23 cellular contexts compared by ENCODE assay signal in the genomic region with DNA sequence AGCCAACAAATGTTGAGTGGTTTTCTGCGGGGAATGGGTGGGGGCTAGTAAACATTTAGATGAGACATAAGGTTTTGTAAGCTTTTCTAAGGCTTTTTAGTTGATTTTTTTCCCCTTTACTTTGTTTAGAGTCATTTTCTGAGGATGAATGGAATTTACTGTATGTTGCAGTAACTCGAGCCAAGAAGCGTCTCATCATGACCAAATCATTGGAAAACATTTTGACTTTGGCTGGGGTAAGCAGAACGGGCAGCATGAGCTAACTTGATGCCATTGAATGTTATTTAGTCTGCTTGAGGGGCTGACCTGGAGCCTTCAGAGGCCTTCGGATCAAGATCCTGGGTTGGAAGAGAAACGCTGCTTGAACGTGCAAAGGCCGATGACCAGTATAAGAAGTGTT. TPM values are rescaled to one million over a fixed set of nuclear protein-coding genes. Genes with fewer than 3 reads are reported as not detected.
A peak's percentile ranks its signal among the peaks of the same experiment; 100 is the strongest.
DNase-seq lines count a peak whose midpoint lies in the region; ATAC-seq, FAIRE-seq and TF ChIP-seq lines count a peak whose summit lies in the region.
"Had no signal": no experiment of that assay in that cellular context is flagged by ENCODE, and none has a peak within 500 bp of the region (broad histone marks: within the 10 kb centered on the region; RNA-seq: fewer than 3 reads in every experiment).

No MANE protein-coding gene starts in this region.

- TF ChIP-seq CTCF in AG10803 (conservative IDR thresholded peaks at IDR 0.05; ENCODE audit: low read length) (no peak), IMR-90 (conservative IDR thresholded peaks at IDR 0.05; ENCODE audit: low read depth, low read length) (no peak), endothelial cell (IDR thresholded peaks at IDR 0.05; ENCODE audit: unreplicated experiment) (no peak)

- H3K18ac ChIP-seq in IMR-90 (ENCODE audit: low read depth, low read length), result peak overlapping the region; percentile 3; the same call in 1 of the 2 replicates

- H3K27ac Mint-ChIP-seq in endothelial cell (ENCODE audit: unreplicated experiment) (no peak overlapping the region), T-helper 17 cell (no peak overlapping the region)
- H3K27ac Mint-ChIP-seq: activated CD8-positive, alpha-beta memory T cell treated with anti-CD3 and anti-CD28 coated beads, Interleukin-2, amount 10 ng/mL, durations not matched to agents 7 days and 5 days; endodermal cell; GM23338 had no signal

- no peak overlapping the region for H2BK15ac ChIP-seq in IMR-90 (ENCODE audit: low read depth, low read length)

- ATAC-seq in IMR-90 (ENCODE audit: low read depth), result peak; percentile 91
- no peak for ATAC-seq in T-helper 17 cell
- ATAC-seq: activated CD8-positive, alpha-beta memory T cell treated with anti-CD3 and anti-CD28 coated beads, Interleukin-2, amount 10 ng/mL, durations not matched to agents 7 days and 5 days; GM23338 had no signal

- H4K20me1 ChIP-seq in IMR-90 (ENCODE audit: insufficient read depth, low read length), result peaks cover 5% of the 10 kb centered on the region

- no peaks in the 10 kb centered on the region for H3K9me3 Mint-ChIP-seq in endothelial cell (ENCODE audit: unreplicated experiment)
- H3K9me3 Mint-ChIP-seq: endodermal cell, GM23338, naive B cell had no signal

- in situ Hi-C loops in IMR-90 (cut with MboI; ENCODE audit: low sequenced_read_pairs), result no loop called here

- DNase-seq in AG10803 (ENCODE audit: low read depth), result peak; percentile 90
- peak; percentile 92 for DNase-seq in IMR-90
- no peak for DNase-seq in endothelial cell (ENCODE audit: low spot score)
- DNase-seq in non-pigmented ciliary epithelial cell (ENCODE audit: low read depth), result peak; percentile 30
- no peak for DNase-seq in GM19239 (ENCODE audit: insufficient read length, low spot score)
- no peak for DNase-seq in NOMO-1 treated with DMSO at 0.1 percent for 48 hours (lab: John Stamatoyannopoulos, UW; ENCODE audit: unreplicated experiment)
- no peak for DNase-seq in T-helper 17 cell
- DNase-seq in NCI-H524 treated with DMSO at 0.1 percent for 48 hours (lab: John Stamatoyannopoulos, UW), result no peak
- DNase-seq: activated CD4-positive, alpha-beta T cell treated with anti-CD3 and anti-CD28 coated beads for 4 hours; activated CD8-positive, alpha-beta memory T cell treated with anti-CD3 and anti-CD28 coated beads, Interleukin-2, amount 10 ng/mL, durations not matched to agents 7 days and 5 days; activated effector memory CD4-positive, alpha-beta T cell treated with Interleukin-2 at 50 U/mL for 16 hours; adrenal gland; endodermal cell; mammary epithelial cell; naive B cell; NCI-H1092; NCI-H2029 treated with DMSO at 0.1 percent for 48 hours; small intestine; stimulated activated CD4-positive, alpha-beta T cell treated with anti-CD3 and anti-CD28 coated beads, Interleukin-4, amount 100 ng/mL, for 24 hours; SW 1271 had no signal

- H3K27me3 ChIP-seq in IMR-90 (ENCODE audit: control insufficient read depth, insufficient read depth, low read length), result no peaks in the 10 kb centered on the region
- H3K27me3 ChIP-seq: adrenal gland had no signal

- POLR2A ChIA-PET in IMR-90 (lab: Charles Lee; ENCODE audit: unreplicated experiment), result no interaction called here

- peak overlapping the region; percentile 57 for H3K4me3 Mint-ChIP-seq in endothelial cell (ENCODE audit: unreplicated experiment)
- no peak overlapping the region for H3K4me3 Mint-ChIP-seq in T-helper 17 cell
- H3K4me3 Mint-ChIP-seq: activated CD8-positive, alpha-beta memory T cell treated with anti-CD3 and anti-CD28 coated beads, Interleukin-2, amount 10 ng/mL, durations not matched to agents 7 days and 5 days; endodermal cell; GM23338; naive B cell had no signal

- peak overlapping the region; percentile 14; the same call in 1 of the 2 replicates for H2BK120ac ChIP-seq in IMR-90 (ENCODE audit: low read depth, low read length)

- no peak overlapping the region for H4K5ac ChIP-seq in IMR-90 (ENCODE audit: low read depth, low read length)

- H3K4me1 ChIP-seq in IMR-90 (ENCODE audit: control insufficient read depth, insufficient read depth, low read length), result peaks cover 14% of the 10 kb centered on the region

- H3K36me3 Mint-ChIP-seq in endothelial cell (ENCODE audit: low read depth, unreplicated experiment) (peaks cover 35% of the 10 kb centered on the region), T-helper 17 cell (ENCODE audit: low read depth) (peaks cover 7% of the 10 kb centered on the region)

- intact Hi-C loops in IMR-90 (cut with micrococcal nuclease), result loop anchor here (1.0 to 5.0 kb wide), 3 partner anchors 8 to 49 kb away; partner anchors contain the start of genes FBH1 and IL15RA

- peaks cover 64% of the 10 kb centered on the region for H3K36me3 ChIP-seq in IMR-90 (ENCODE audit: control insufficient read depth, insufficient read depth, low read length)

- no peak overlapping the region for H3K14ac ChIP-seq in IMR-90 (replicated peaks; ENCODE audit: low read depth, low read length)

- H4K8ac ChIP-seq in IMR-90 (ENCODE audit: low read depth in 2 of 2, low read length in 2 of 2), result no peak overlapping the region; a peak in 1 of 4 replicates

- H3K27ac ChIP-seq in IMR-90 (ENCODE audit: insufficient read depth, low read length), result peak overlapping the region; percentile 18; the same call in 1 of the 2 replicates
- H3K27ac ChIP-seq: adrenal gland, RWPE1 had no signal

- no peak overlapping the region for H2AFZ ChIP-seq in IMR-90 (replicated peaks; ENCODE audit: low read length, poor library complexity)
- H2AFZ ChIP-seq: GM23338 had no signal

- no peak for FAIRE-seq in GM19239 (lab: Jason Lieb, UNC)
- FAIRE-seq: frontal cortex, small intestine had no signal

- H3K9me3 ChIP-seq in IMR-90 (ENCODE audit: control insufficient read depth, insufficient read depth, low read length), result no peaks in the 10 kb centered on the region
- no peaks in the 10 kb centered on the region for H3K9me3 ChIP-seq in T-helper 17 cell (ENCODE audit: control insufficient read depth, low read length, poor library complexity, severe bottlenecking)
- H3K9me3 ChIP-seq: adrenal gland had no signal

- H3K4me1 Mint-ChIP-seq in endothelial cell (ENCODE audit: unreplicated experiment) (no peaks in the 10 kb centered on the region), T-helper 17 cell (no peaks in the 10 kb centered on the region)
- H3K4me1 Mint-ChIP-seq: activated CD8-positive, alpha-beta memory T cell treated with anti-CD3 and anti-CD28 coated beads, Interleukin-2, amount 10 ng/mL, durations not matched to agents 7 days and 5 days; endodermal cell; GM23338; naive B cell had no signal

- WGBS in IMR-90 (ENCODE audit: extremely low coverage in 2 of 2, insufficient read length in 1 of 2), 2 experiments, result 17% methylated on average over 3 of the region's 8 CpGs; no CpG with 5 or more reads in 1 of the 2 experiments

- dilution Hi-C loops in IMR-90 (cut with HindIII; ENCODE audit: low sequenced_read_pairs, unreplicated experiment), result no loop called here

- no peak overlapping the region for H3K9ac ChIP-seq in IMR-90 (ENCODE audit: low read depth, low read length)

- H2BK20ac ChIP-seq in IMR-90 (ENCODE audit: low read depth, low read length), result peak overlapping the region; percentile 19; the same call in 1 of the 2 replicates

- peak overlapping the region; percentile 23; the same call in 1 of the 2 replicates for H3K4ac ChIP-seq in IMR-90 (ENCODE audit: low read depth, low read length)

- no peak overlapping the region for H2AK9ac ChIP-seq in IMR-90 (replicated peaks; ENCODE audit: low read depth, low read length, poor library complexity)

- TF ChIP-seq RAD21 in IMR-90 (IDR thresholded peaks at IDR 0.05; ENCODE audit: low read length), result no peak

- no peak for TF ChIP-seq POLR2A in IMR-90 (IDR thresholded peaks at IDR 0.05; ENCODE audit: low read depth, low read length)

- H3K79me1 ChIP-seq in IMR-90 (ENCODE audit: low read depth in 1 of 2, low read length in 2 of 2), result peaks cover 16 to 25% of the 10 kb centered on the region in 2 experiments

- H3K23ac ChIP-seq in IMR-90 (ENCODE audit: low read depth, low read length), result no peak overlapping the region

- H3K4me3 ChIP-seq in AG10803 (ENCODE audit: low read length) (no peak overlapping the region), IMR-90 (ENCODE audit: insufficient read depth, low read depth, low read length) (no peak overlapping the region)
- H3K4me3 ChIP-seq: adrenal gland, GM23338 had no signal

- no peak overlapping the region for H3K56ac ChIP-seq in IMR-90 (ENCODE audit: extremely low read depth, insufficient read depth, low read length)

- peak overlapping the region; percentile 26; the same call in 1 of the 2 replicates for H4K91ac ChIP-seq in IMR-90 (ENCODE audit: insufficient read depth, low read depth, low read length)

- no peak overlapping the region for H2AK5ac ChIP-seq in IMR-90 (ENCODE audit: low read depth, low read length)

- H2BK5ac ChIP-seq in IMR-90 (ENCODE audit: low read depth, low read length, poor library complexity, severe bottlenecking), result peak overlapping the region; percentile 93

- CTCF ChIA-PET in IMR-90 (lab: Yijun Ruan, JAX), result interaction anchor here (0.6 to 1.4 kb wide), 2 partner anchors 357 to 474 kb away, joined by 3 read pairs; no protein-coding TSS in a partner anchor

- H3K9me1 ChIP-seq in IMR-90 (ENCODE audit: insufficient read depth, low read length), result peaks cover 7% of the 10 kb centered on the region

- no peak overlapping the region; the same call in 1 of the 2 replicates for H3K4me2 ChIP-seq in IMR-90 (ENCODE audit: low read depth, low read length)
- H3K4me2 ChIP-seq: GM23338 had no signal

- BruUV-seq in IMR-90 (replicated peaks; lab: Mats Ljungman, UMichigan), result no TSS peak

- peaks cover 2% of the 10 kb centered on the region for H3K27me3 Mint-ChIP-seq in endothelial cell (ENCODE audit: unreplicated experiment)
- H3K27me3 Mint-ChIP-seq in T-helper 17 cell, result no peaks in the 10 kb centered on the region
- H3K27me3 Mint-ChIP-seq: activated CD8-positive, alpha-beta memory T cell treated with anti-CD3 and anti-CD28 coated beads, Interleukin-2, amount 10 ng/mL, durations not matched to agents 7 days and 5 days; naive B cell had no signal

RNA-seq across cellular contexts. Expression of gene FBH1, which starts 37.3 kb away (rescaled TPM):
- total RNA-seq in IMR-90 (2012; rRNA removed) (60.8 and 72.2 TPM in 2 replicates), endothelial cell (ENCODE audit: unreplicated experiment) (95.2 TPM), T-helper 17 cell (10 to 100 TPM; 51.6 to 69.0 TPM)
- polyA plus RNA-seq in IMR-90 (2012; rRNA removed), result 48.8 and 59.3 TPM in 2 replicates
- 34.7 and 41.0 TPM in 2 replicates for polyA plus RNA-seq in IMR-90 (2012; cell fraction: cytosol; rRNA removed)
- 128 and 139 TPM in 2 replicates for polyA plus RNA-seq in IMR-90 (2012; cell fraction: nucleus; rRNA removed; ENCODE audit: low replicate concordance)

RNA-seq across cellular contexts. Expression of gene ANKRD16, which starts 37.6 kb away (rescaled TPM):
- total RNA-seq in IMR-90 (2012; rRNA removed), result 3.3 and 5.7 TPM in 2 replicates
- 5.1 and 6.3 TPM in 2 replicates for polyA plus RNA-seq in IMR-90 (2012; rRNA removed)
- 2.9 and 5.4 TPM in 2 replicates for polyA plus RNA-seq in IMR-90 (2012; cell fraction: cytosol; rRNA removed)
- polyA plus RNA-seq in IMR-90 (2012; cell fraction: nucleus; rRNA removed; ENCODE audit: low replicate concordance), result 11.0 and 15.6 TPM in 2 replicates
- 6.6 TPM for total RNA-seq in endothelial cell (ENCODE audit: unreplicated experiment)
- total RNA-seq in T-helper 17 cell, result 1 to 10 TPM; 3.2 to 4.0 TPM

RNA-seq across cellular contexts. Expression of gene IL15RA, which starts 50.0 kb away (rescaled TPM):
- 1.4 and 2.0 TPM in 2 replicates for total RNA-seq in IMR-90 (2012; rRNA removed)
- 6.4 and 7.6 TPM in 2 replicates for polyA plus RNA-seq in IMR-90 (2012; rRNA removed)
- polyA plus RNA-seq in IMR-90 (2012; cell fraction: cytosol; rRNA removed), result 5.2 and 9.3 TPM in 2 replicates
- polyA plus RNA-seq in IMR-90 (2012; cell fraction: nucleus; rRNA removed; ENCODE audit: low replicate concordance), result 3.9 and 4.3 TPM in 2 replicates
- 0.97 TPM for total RNA-seq in endothelial cell (ENCODE audit: unreplicated experiment)
- 10 to 100 TPM; 12.6 to 13.0 TPM for total RNA-seq in T-helper 17 cell
- total RNA-seq: frontal cortex had no signal

Comparison
In these comparisons a context has a peak if more than half of its experiments do, and no peak if none do; other contexts are left out.
1. DNase-seq: peak in AG10803 (single experiment), IMR-90 (single experiment) and non-pigmented ciliary epithelial cell (single experiment); none in endothelial cell (single experiment), GM19239 (single experiment), NOMO-1 treated with DMSO at 0.1 percent for 48 hours (single experiment), T-helper 17 cell (0 of 3) and NCI-H524 treated with DMSO at 0.1 percent for 48 hours (single experiment).